In genomic region chr15:47945869-47946666, GRCh38 we compare ENCODE assay signal across 16 cellular contexts.
DNase-seq lines count a peak whose midpoint lies in the region; ATAC-seq, FAIRE-seq and TF ChIP-seq lines count a peak whose summit lies in the region.
"Had no signal": no experiment of that assay in that cellular context is flagged by ENCODE, and none has a peak within 500 bp of the region (broad histone marks: within the 10 kb centered on the region; RNA-seq: fewer than 3 reads in every experiment).

No MANE protein-coding gene starts in this region.

- H3K4me3 ChIP-seq in GM12878 (no peak overlapping the region), neuronal stem cell (ENCODE audit: low read length in 2 of 2) (no peak overlapping the region)

- no peak overlapping the region for H2BK15ac ChIP-seq in neuronal stem cell (ENCODE audit: low read length)

- DNase-seq in NCI-H187 (lab: John Stamatoyannopoulos, UW): peak; percentile 13 to 68
- DNase-seq in GM12878 (ENCODE audit: low read depth, low spot score): no peak
- DNase-seq in neuronal stem cell (ENCODE audit: low spot score): no peak
- no peak for DNase-seq in activated CD4-positive, alpha-beta T cell treated with anti-CD3 and anti-CD28 coated beads, Interleukin-2, amount 50 U/mL, for 48 hours
- DNase-seq in activated CD8-positive, alpha-beta memory T cell treated with anti-CD3 and anti-CD28 coated beads for 24 hours: no peak
- DNase-seq: ACHN; CD8-positive, alpha-beta T cell; DND-41; GDM1; GOT3; MM.1S; NCI-H2081; NCI-H82 had no signal

- no peak overlapping the region for H3K18ac ChIP-seq in neuronal stem cell (ENCODE audit: low read length)

- H3K27ac ChIP-seq in C4-2B: peak overlapping the region; percentile 27; the same call in 1 of the 2 replicates
- no peak overlapping the region for H3K27ac ChIP-seq in GM12878 (ENCODE audit: control insufficient read depth, insufficient read depth)
- no peak overlapping the region for H3K27ac ChIP-seq in neuronal stem cell (replicated peaks; ENCODE audit: low read length)

- H3K9me3 ChIP-seq in GM12878 (replicated peaks; ENCODE audit: control insufficient read depth, insufficient read depth, low read length): no peaks in the 10 kb centered on the region
- H3K9me3 ChIP-seq in neuronal stem cell (replicated peaks in 1 of 2; ENCODE audit: control insufficient read depth in 2 of 2, insufficient read depth in 1 of 2, low read depth in 1 of 2, low read length in 2 of 2): no peaks in the 10 kb centered on the region

- H4K91ac ChIP-seq in neuronal stem cell (ENCODE audit: low read depth, low read length, poor library complexity): no peak overlapping the region

- no peaks in the 10 kb centered on the region for H3K79me2 ChIP-seq in GM12878 (ENCODE audit: control insufficient read depth, insufficient read depth, low read length)

- no peak overlapping the region for H3K23ac ChIP-seq in neuronal stem cell (ENCODE audit: low read depth, low read length, poor library complexity)

- intact Hi-C loops in GM12878 (cut with micrococcal nuclease; ENCODE audit: unreplicated experiment): no loop called here

- no peak overlapping the region for H2BK120ac ChIP-seq in neuronal stem cell (ENCODE audit: low read depth, low read length)

- TF ChIP-seq POLR2A in GM12878 (IDR thresholded peaks at IDR 0.05; ENCODE audit: low read depth, low read length): no peak

- TF ChIP-seq EP300 in GM12878 (IDR thresholded peaks at IDR 0.05; ENCODE audit: borderline replicate concordance in 1 of 2, control insufficient read depth in 1 of 2, low read depth in 2 of 2, low read length in 2 of 2): no peak

- TF ChIP-seq CTCF in C4-2B (conservative IDR thresholded peaks at IDR 0.05) (no peak), GM12878 (IDR thresholded peaks at IDR 0.05 in 2 of 3, conservative IDR thresholded peaks at IDR 0.05 in 1 of 3; ENCODE audit: control insufficient read depth in 2 of 3, extremely low read depth in 1 of 3, insufficient read depth in 1 of 3, low read depth in 3 of 3, low read length in 3 of 3) (no peak)

- H2BK12ac ChIP-seq in neuronal stem cell (ENCODE audit: low read length): no peak overlapping the region

- POLR2A ChIA-PET in GM12878 (lab: Charles Lee): no interaction called here

- H3K9ac ChIP-seq in GM12878 (ENCODE audit: control insufficient read depth, insufficient read depth, low read length) (no peak overlapping the region), neuronal stem cell (ENCODE audit: low read depth, low read length, poor library complexity) (peak overlapping the region; percentile 0)

- 30% methylated on average over 6 of the region's 6 CpGs for WGBS in GM12878 (ENCODE audit: insufficient coverage, insufficient replicate concordance, low lambda C conversion rate, missing lambda C conversion rate)
- WGBS in neuronal stem cell (ENCODE audit: extremely low coverage in 2 of 2, insufficient read length in 2 of 2, insufficient replicate concordance in 1 of 2), 2 donors: no CpG with 5 or more reads among the region's 6 CpGs

- no TSS peak for BruUV-seq in GM12878 (replicated peaks; lab: Mats Ljungman, UMichigan)

- no peak for ATAC-seq in GM12878
- ATAC-seq in HG03442 (IDR thresholded peaks at IDR 0.05; ENCODE audit: unreplicated experiment): no peak
- ATAC-seq: CD8-positive, alpha-beta T cell had no signal

- H3K14ac ChIP-seq in neuronal stem cell (ENCODE audit: low read length): no peak overlapping the region

- H3K4me2 ChIP-seq in GM12878 (ENCODE audit: control insufficient read depth, insufficient read depth) (no peak overlapping the region), neuronal stem cell (ENCODE audit: insufficient read depth, low read length, poor library complexity, severe bottlenecking) (no peak overlapping the region)

- SMC1A ChIA-PET in GM12878 (lab: Charles Lee; ENCODE audit: uncharacterized antibody, unreplicated experiment): interaction anchor here (0.9 to 1.3 kb wide), 2 partner anchors 13 to 15 kb away, joined by 3 to 4 read pairs; no protein-coding TSS in a partner anchor

- H3K79me1 ChIP-seq in neuronal stem cell (ENCODE audit: low read depth, low read length): no peaks in the 10 kb centered on the region

- no peak overlapping the region for H4K8ac ChIP-seq in neuronal stem cell (ENCODE audit: low read depth, low read length)

- no peak for TF ChIP-seq RAD21 in GM12878 (IDR thresholded peaks at IDR 0.05; ENCODE audit: insufficient read depth, low read depth, low read length)

- H2AFZ ChIP-seq in GM12878 (ENCODE audit: control insufficient read depth, low read depth, low read length): no peak overlapping the region
- H2AFZ ChIP-seq in neuronal stem cell (ENCODE audit: low read length): no peak overlapping the region

- no peak for FAIRE-seq in GM12878 (lab: Jason Lieb, UNC)
- FAIRE-seq: D721Med had no signal

- H3K4ac ChIP-seq in neuronal stem cell (ENCODE audit: low read length): no peak overlapping the region

- H2BK5ac ChIP-seq in neuronal stem cell (ENCODE audit: low read length): no peak overlapping the region

- in situ Hi-C loops in GM12878 (cut with MboI): no loop called here

- RAD21 ChIA-PET in GM12878 (lab: Charles Lee; ENCODE audit: unreplicated experiment): no interaction called here

- H3K27me3 ChIP-seq in GM12878 (replicated peaks in 1 of 2; ENCODE audit: control insufficient read depth in 2 of 2, insufficient read depth in 2 of 2, low read length in 1 of 2) (no peaks in the 10 kb centered on the region), neuronal stem cell (ENCODE audit: control insufficient read depth in 3 of 3, insufficient read depth in 3 of 3, low read depth in 1 of 3, low read length in 3 of 3) (no peaks in the 10 kb centered on the region)

- no peak overlapping the region for H2AK5ac ChIP-seq in neuronal stem cell (ENCODE audit: low read depth, low read length)

- CTCF ChIA-PET in GM12878 (lab: Yijun Ruan, JAX): interaction anchor here (0.6 to 2.4 kb wide), 2 partner anchors 35 to 42 kb away, joined by 4 to 6 read pairs; no protein-coding TSS in a partner anchor

- H3K4me1 ChIP-seq in GM12878 (ENCODE audit: control insufficient read depth, insufficient read depth, low read length) (no peaks in the 10 kb centered on the region), neuronal stem cell (ENCODE audit: control insufficient read depth in 2 of 2, insufficient read depth in 1 of 2, low read depth in 1 of 2, low read length in 2 of 2) (peaks cover 0 to 2% of the 10 kb centered on the region in 2 donors)

- no peaks in the 10 kb centered on the region for H4K20me1 ChIP-seq in GM12878 (ENCODE audit: control insufficient read depth, insufficient read depth)

- H3K36me3 ChIP-seq in GM12878 (ENCODE audit: control insufficient read depth in 2 of 2, insufficient read depth in 2 of 2, low read length in 1 of 2) (no peaks in the 10 kb centered on the region), neuronal stem cell (replicated peaks in 1 of 2; ENCODE audit: control insufficient read depth in 2 of 2, insufficient read depth in 2 of 2, low read length in 2 of 2) (no peaks in the 10 kb centered on the region)

TF ChIP-seq in GM12878, 131 proteins besides CTCF, POLR2A, EP300 and RAD21:
- TF ChIP-seq IKZF1 (conservative IDR thresholded peaks at IDR 0.05) (no peak), TCF7 (IDR thresholded peaks at IDR 0.05; ENCODE audit: borderline replicate concordance) (no peak), NR2C2 (IDR thresholded peaks at IDR 0.05; ENCODE audit: borderline replicate concordance, control insufficient read depth, insufficient read length, low read depth) (peak; percentile 15), ZBTB40 (IDR thresholded peaks at IDR 0.05; ENCODE audit: borderline replicate concordance) (no peak), CBX3 (IDR thresholded peaks at IDR 0.05; ENCODE audit: borderline replicate concordance, low read depth) (no peak), RBBP5 (conservative IDR thresholded peaks at IDR 0.05) (no peak), RB1 (IDR thresholded peaks at IDR 0.05; ENCODE audit: borderline replicate concordance) (no peak)

Comparison
In these comparisons a context has a peak if more than half of its experiments do, and no peak if none do; other contexts are left out.
1. DNase-seq: peak in NCI-H187 (2 of 2); none in GM12878 (single experiment), neuronal stem cell (single experiment), activated CD4-positive, alpha-beta T cell treated with anti-CD3 and anti-CD28 coated beads, Interleukin-2, amount 50 U/mL, for 48 hours (0 of 2) and activated CD8-positive, alpha-beta memory T cell treated with anti-CD3 and anti-CD28 coated beads for 24 hours (single experiment).